In genomic region chr11:119480375-119481020, GRCh38 we compare ENCODE assay signal across 1 cellular context.
TF ChIP-seq lines count a peak whose summit lies in the region.

No MANE protein-coding gene starts in this region.

TF ChIP-seq in K562, 482 proteins besides CTCF, POLR2A, EP300 and RAD21 (continued from another document):
- TF ChIP-seq, protein P1, sequence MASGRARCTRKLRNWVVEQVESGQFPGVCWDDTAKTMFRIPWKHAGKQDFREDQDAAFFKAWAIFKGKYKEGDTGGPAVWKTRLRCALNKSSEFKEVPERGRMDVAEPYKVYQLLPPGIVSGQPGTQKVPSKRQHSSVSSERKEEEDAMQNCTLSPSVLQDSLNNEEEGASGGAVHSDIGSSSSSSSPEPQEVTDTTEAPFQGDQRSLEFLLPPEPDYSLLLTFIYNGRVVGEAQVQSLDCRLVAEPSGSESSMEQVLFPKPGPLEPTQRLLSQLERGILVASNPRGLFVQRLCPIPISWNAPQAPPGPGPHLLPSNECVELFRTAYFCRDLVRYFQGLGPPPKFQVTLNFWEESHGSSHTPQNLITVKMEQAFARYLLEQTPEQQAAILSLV (tag; IDR thresholded peaks at IDR 0.05) = no peak
